In the genomic region with DNA sequence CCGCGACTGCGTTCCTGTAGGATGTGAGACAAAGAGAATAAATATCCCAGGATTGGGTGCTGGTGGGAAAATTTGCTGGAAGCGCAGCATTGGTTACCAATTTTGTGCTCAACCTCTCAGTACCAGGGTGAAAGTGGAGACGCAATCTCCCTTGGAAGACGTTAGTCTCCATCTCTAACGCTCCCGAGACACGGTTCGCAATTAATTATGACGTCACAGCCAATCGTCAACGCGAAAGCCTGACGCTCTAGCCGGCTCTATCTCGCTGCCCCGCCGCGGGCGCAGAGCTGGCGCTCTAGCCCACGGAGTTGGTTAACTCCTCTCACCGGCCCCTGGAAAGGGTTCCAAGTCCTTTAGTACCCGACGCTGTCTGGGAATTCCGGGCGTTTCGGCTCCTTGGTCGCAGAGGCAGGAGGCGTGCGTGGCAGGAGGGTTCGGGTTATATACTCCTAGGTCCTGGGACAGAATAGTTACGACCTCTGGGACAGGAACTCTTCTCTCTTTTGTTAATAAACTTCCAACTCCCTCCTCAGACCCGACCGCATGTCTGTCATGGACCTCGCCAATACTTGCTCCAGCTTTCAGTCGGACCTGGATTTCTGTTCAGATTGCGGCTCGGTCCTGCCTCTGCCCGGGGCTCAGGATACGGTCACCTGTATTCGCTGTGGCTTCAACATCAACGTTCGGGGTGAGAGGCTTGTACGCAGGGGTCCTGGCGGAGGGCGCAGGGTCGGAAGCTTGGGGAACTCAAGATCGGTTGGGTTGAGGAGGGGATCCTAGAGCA, we compare ENCODE assay signal across 8 cellular contexts. TPM values are rescaled to one million over a fixed set of nuclear protein-coding genes. Genes with fewer than 3 reads are reported as not detected.
DNase-seq lines count a peak whose midpoint lies in the region; ATAC-seq, FAIRE-seq and TF ChIP-seq lines count a peak whose summit lies in the region.

A gene with protein sequence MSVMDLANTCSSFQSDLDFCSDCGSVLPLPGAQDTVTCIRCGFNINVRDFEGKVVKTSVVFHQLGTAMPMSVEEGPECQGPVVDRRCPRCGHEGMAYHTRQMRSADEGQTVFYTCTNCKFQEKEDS (plus strand): TSS at position 284 of the 784 bp plus-strand sequence. CDS start 260 bp downstream, at position 544.

- H3K27ac ChIP-seq in OCI-LY3 (ENCODE audit: low read length) = peak within 1 kb of the TSS; percentile 50

- H3K4me3 ChIP-seq in Caco-2 (ENCODE audit: low read depth, low read length) (peak within 1 kb of the TSS; percentile 77), OCI-LY3 (ENCODE audit: low read length) (peak within 1 kb of the TSS; percentile 99)

- H3K27me3 ChIP-seq in Caco-2 (replicated peaks; ENCODE audit: control insufficient read depth, insufficient read depth, low read length) (no peaks in the 10 kb centered on the region), OCI-LY3 (ENCODE audit: low read depth, low read length) (no peaks in the 10 kb centered on the region)

- peak; percentile 84 for ATAC-seq in GM21423 (IDR thresholded peaks at IDR 0.05; ENCODE audit: unreplicated experiment)

- H3K36me3 Mint-ChIP-seq in Caco-2 (ENCODE audit: insufficient read depth, unreplicated experiment) (peaks cover 9% of the 10 kb centered on the region), mesothelial cell of epicardium (peaks cover 14% of the 10 kb centered on the region)

- H3K4me1 Mint-ChIP-seq in Caco-2 (ENCODE audit: low read depth, unreplicated experiment) (peaks cover 14% of the 10 kb centered on the region), mesothelial cell of epicardium (peaks cover 32% of the 10 kb centered on the region)

- POLR2A ChIA-PET in Caco-2 (lab: Charles Lee) = interaction anchor here (0.6 to 2.1 kb wide), 7 partner anchors 13 to 285 kb away, joined by 3 to 8 read pairs (median 4); no protein-coding TSS in a partner anchor

- H3K36me3 ChIP-seq in Caco-2 (ENCODE audit: control insufficient read depth, insufficient read depth, low read length) (no peaks in the 10 kb centered on the region), OCI-LY3 (replicated peaks; ENCODE audit: low read depth, low read length) (peaks cover 8% of the 10 kb centered on the region)

- peak within 1 kb of the TSS; percentile 92 for H3K9ac ChIP-seq in OCI-LY3 (ENCODE audit: low read length)

- H3K9me3 ChIP-seq in Caco-2 (no peaks in the 10 kb centered on the region), OCI-LY3 (ENCODE audit: insufficient read depth, low read length) (no peaks in the 10 kb centered on the region)

- no peaks in the 10 kb centered on the region for H4K20me1 ChIP-seq in OCI-LY3 (ENCODE audit: insufficient read depth, low read length)

- TF ChIP-seq CTCF in Caco-2 (IDR thresholded peaks at IDR 0.05; ENCODE audit: insufficient read depth in 1 of 2, low read depth in 1 of 2, low read length in 1 of 2, severe bottlenecking in 1 of 2, unreplicated experiment in 1 of 2) (no peak), OCI-LY3 (IDR thresholded peaks at IDR 0.05; ENCODE audit: low read depth, low read length) (no peak), mesothelial cell of epicardium (IDR thresholded peaks at IDR 0.05; ENCODE audit: unreplicated experiment) (no peak)

- peak within 1 kb of the TSS; percentile 86 for H3K4me2 ChIP-seq in OCI-LY3 (ENCODE audit: low read length)

- H3K27ac Mint-ChIP-seq in Caco-2 (ENCODE audit: unreplicated experiment) = peak within 1 kb of the TSS; percentile 90
- peak within 1 kb of the TSS; percentile 98 for H3K27ac Mint-ChIP-seq in mesothelial cell of epicardium

- intact Hi-C loops in Caco-2 (cut with micrococcal nuclease; ENCODE audit: unreplicated experiment) = loop anchor here (1.0 to 5.0 kb wide), 2 partner anchors 42 to 101 kb away; a partner anchor contains a TSS

- CTCF ChIA-PET in Caco-2 (lab: Charles Lee) = interaction anchor here (0.6 to 2.1 kb wide), 6 partner anchors 14 to 223 kb away, joined by 3 to 5 read pairs (median 4); a partner anchor contains a TSS

- peak; percentile 61 for FAIRE-seq in endometrium (lab: Jason Lieb, UNC)

- H3K9me3 Mint-ChIP-seq in Caco-2 (ENCODE audit: unreplicated experiment) (no peaks in the 10 kb centered on the region), mesothelial cell of epicardium (no peaks in the 10 kb centered on the region)

- H3K4me3 Mint-ChIP-seq in Caco-2 (ENCODE audit: unreplicated experiment) (peak within 1 kb of the TSS; percentile 88), mesothelial cell of epicardium (peak within 1 kb of the TSS; percentile 96)

- peaks cover 24% of the 10 kb centered on the region for H3K79me2 ChIP-seq in OCI-LY3 (ENCODE audit: low read length)

- peaks cover 14% of the 10 kb centered on the region; the same call in 1 of the 2 replicates for H3K4me1 ChIP-seq in Caco-2
- H3K4me1 ChIP-seq in OCI-LY3 (ENCODE audit: low read length) = peaks cover 15% of the 10 kb centered on the region

- H2AFZ ChIP-seq in OCI-LY3 (ENCODE audit: low read depth, low read length) = peak within 1 kb of the TSS; percentile 98

- BruUV-seq in Caco-2 (replicated peaks; lab: Mats Ljungman, UMichigan) = TSS peak; percentile 62

- DNase-seq in Caco-2 (peak; percentile 93 to 94), HuH-7 (ENCODE audit: low spot score) (peak; percentile 72), mesothelial cell of epicardium (ENCODE audit: low spot score in 2 of 2, unreplicated experiment in 2 of 2) (peak; percentile 80 to 89)
- peak; percentile 89 for DNase-seq in activated CD8-positive, alpha-beta memory T cell treated with anti-CD3 and anti-CD28 coated beads, Interleukin-2, amount 50 U/mL, for 48 hours
- DNase-seq in stimulated activated CD8-positive, alpha-beta memory T cell treated with anti-CD3 and anti-CD28 coated beads, Interleukin-15, amount 100 ng/mL, for 48 hours (ENCODE audit: low read depth in 2 of 2) = peak; percentile 79 to 83

- H3K27me3 Mint-ChIP-seq in Caco-2 (ENCODE audit: insufficient read depth, unreplicated experiment) (no peaks in the 10 kb centered on the region), mesothelial cell of epicardium (ENCODE audit: low read depth) (no peaks in the 10 kb centered on the region)

RNA-seq across cellular contexts. Expression of the gene that starts here (rescaled TPM):
- 26.1 and 27.6 TPM in 2 replicates for total RNA-seq in Caco-2 (2022)
- 31.1 to 32.7 TPM (median 31.4 TPM) in 3 replicates for total RNA-seq in mesothelial cell of epicardium

Comparison
In these comparisons a context has a peak if more than half of its experiments do, and no peak if none do; other contexts are left out.
1. Peak in every context shown above with its lines: DNase-seq, ATAC-seq, H3K4me3 ChIP-seq and H3K27ac ChIP-seq.